ENCODE assay signal across 29 cellular contexts in genomic region chr14:99214701-99215100, GRCh38. TPM values are rescaled to one million over a fixed set of nuclear protein-coding genes. Genes with fewer than 3 reads are reported as not detected.
A peak's percentile ranks its signal among the peaks of the same experiment; 100 is the strongest.
DNase-seq lines count a peak whose midpoint lies in the region; ATAC-seq and TF ChIP-seq lines count a peak whose summit lies in the region.
"Had no signal": no experiment of that assay in that cellular context is flagged by ENCODE, and none has a peak within 500 bp of the region (broad histone marks: within the 10 kb centered on the region; RNA-seq: fewer than 3 reads in every experiment).

No MANE protein-coding gene starts in this region.

- no peaks in the 10 kb centered on the region for H3K9me3 Mint-ChIP-seq in activated T-cell treated with anti-CD3 and anti-CD28 coated beads, Interleukin-2, amount 50 U/mL, for 24 hours
- no peaks in the 10 kb centered on the region for H3K9me3 Mint-ChIP-seq in activated naive CD8-positive, alpha-beta T cell treated with anti-CD3 and anti-CD28 coated beads for 36 hours
- H3K9me3 Mint-ChIP-seq in naive thymus-derived CD8-positive, alpha-beta T cell: no peaks in the 10 kb centered on the region
- H3K9me3 Mint-ChIP-seq: dendritic cell treated with granulocyte-macrophage colony-stimulating factor and Interleukin-4, amounts not matched to agents 40 ng/mL and 50 ng/mL, for 4 days; nephron progenitor cell had no signal

- no peaks in the 10 kb centered on the region for H3K9me3 ChIP-seq in HEK293 (ENCODE audit: control insufficient read depth, insufficient read depth, low read depth, low read length)
- H3K9me3 ChIP-seq: BLaER1, ovary, vagina had no signal

- peak overlapping the region; percentile 55 for H3K4me3 Mint-ChIP-seq in activated T-cell treated with anti-CD3 and anti-CD28 coated beads, Interleukin-2, amount 50 U/mL, for 24 hours
- H3K4me3 Mint-ChIP-seq in activated naive CD8-positive, alpha-beta T cell treated with anti-CD3 and anti-CD28 coated beads for 36 hours: peak overlapping the region; percentile 74
- H3K4me3 Mint-ChIP-seq in naive thymus-derived CD8-positive, alpha-beta T cell: peak overlapping the region; percentile 67 to 98 (median 86)
- H3K4me3 Mint-ChIP-seq: dendritic cell treated with granulocyte-macrophage colony-stimulating factor and Interleukin-4, amounts not matched to agents 40 ng/mL and 50 ng/mL, for 4 days; nephron progenitor cell had no signal

- no peaks in the 10 kb centered on the region for H3K36me3 ChIP-seq in HEK293 (ENCODE audit: control insufficient read depth in 2 of 2, insufficient read depth in 1 of 2, low read length in 2 of 2)
- H3K36me3 ChIP-seq: cardiac muscle cell, ovary, vagina had no signal

- ATAC-seq in naive thymus-derived CD8-positive, alpha-beta T cell: peak; percentile 6 to 13
- ATAC-seq in HG02938 (IDR thresholded peaks at IDR 0.05; ENCODE audit: unreplicated experiment): no peak
- no peak for ATAC-seq in HG02884 (IDR thresholded peaks at IDR 0.05; ENCODE audit: unreplicated experiment)
- ATAC-seq: GM12878, Panc1 had no signal

- H3K4me1 ChIP-seq in HEK293 (ENCODE audit: control insufficient read depth, insufficient read depth, low read length): peaks cover 4% of the 10 kb centered on the region; the same call in 1 of the 2 replicates

- no peaks in the 10 kb centered on the region for H3K27me3 Mint-ChIP-seq in activated T-cell treated with anti-CD3 and anti-CD28 coated beads, Interleukin-2, amount 50 U/mL, for 24 hours
- H3K27me3 Mint-ChIP-seq in activated naive CD8-positive, alpha-beta T cell treated with anti-CD3 and anti-CD28 coated beads for 36 hours: no peaks in the 10 kb centered on the region
- H3K27me3 Mint-ChIP-seq in naive thymus-derived CD8-positive, alpha-beta T cell: no peaks in the 10 kb centered on the region
- H3K27me3 Mint-ChIP-seq: dendritic cell treated with granulocyte-macrophage colony-stimulating factor and Interleukin-4, amounts not matched to agents 40 ng/mL and 50 ng/mL, for 4 days had no signal

- CTCF ChIA-PET in HEK293 (lab: Yijun Ruan, JAX): no interaction called here

- no peak overlapping the region for H3K4me3 ChIP-seq in HEK293 (ENCODE audit: low read depth, low read length)
- H3K4me3 ChIP-seq: BLaER1, cardiac muscle cell, GM12878, ovary had no signal

- POLR2A ChIA-PET in HEK293 (lab: Yijun Ruan, JAX): no interaction called here
- POLR2A ChIA-PET in naive thymus-derived CD8-positive, alpha-beta T cell (lab: Charles Lee): interaction anchor here (0.5 to 76.3 kb wide), 9 partner anchors 4 to 290 kb away, joined by 3 to 2798 read pairs (median 6); partner anchors contain the start of gene BCL11B

- no peak overlapping the region; the same call in 1 of the 2 replicates for H3K27ac ChIP-seq in HEK293 (ENCODE audit: extremely low read depth, low read depth, low read length)
- H3K27ac ChIP-seq: BLaER1, cardiac muscle cell, HL-60, ovary, vagina had no signal

- peaks cover 94% of the 10 kb centered on the region for H3K4me1 Mint-ChIP-seq in activated T-cell treated with anti-CD3 and anti-CD28 coated beads, Interleukin-2, amount 50 U/mL, for 24 hours (ENCODE audit: low read depth)
- peaks cover 84% of the 10 kb centered on the region for H3K4me1 Mint-ChIP-seq in activated naive CD8-positive, alpha-beta T cell treated with anti-CD3 and anti-CD28 coated beads for 36 hours
- peaks cover 69 to 96% (median 93%) of the 10 kb centered on the region in 4 donors for H3K4me1 Mint-ChIP-seq in naive thymus-derived CD8-positive, alpha-beta T cell

- no peak for DNase-seq in activated T-cell treated with anti-CD3 and anti-CD28 coated beads, Interleukin-2, amount 50 U/mL, for 24 hours
- no peak for DNase-seq in activated T-cell treated with anti-CD3 and anti-CD28 coated beads for 4 hours
- no peak for DNase-seq in activated naive CD8-positive, alpha-beta T cell treated with anti-CD3 and anti-CD28 coated beads for 36 hours
- no peak for DNase-seq in naive thymus-derived CD8-positive, alpha-beta T cell
- no peak for DNase-seq in activated gamma-delta T cell (lab: John Stamatoyannopoulos, UW)
- DNase-seq: ACHN; activated CD4-positive, alpha-beta T cell treated with anti-CD3 and anti-CD28 coated beads for 48 hours; H7; islet precursor cell; Kasumi-1; NCI-H1694 treated with DMSO at 0.1 percent for 48 hours; NCI-H2171; NCI-H526; nephron progenitor cell; retina; SHP77 treated with DMSO at 0.1 percent for 48 hours; stimulated activated CD4-positive, alpha-beta T cell treated with anti-CD3 and anti-CD28 coated beads, Interleukin-2, amount 100 ng/mL, for 24 hours; SW 1271 had no signal

- TF ChIP-seq CTCF in HEK293 (tag by site-specific recombination; IDR thresholded peaks at IDR 0.05): no peak

- H3K36me3 Mint-ChIP-seq in activated T-cell treated with anti-CD3 and anti-CD28 coated beads, Interleukin-2, amount 50 U/mL, for 24 hours (ENCODE audit: low read depth): peaks cover 62% of the 10 kb centered on the region
- peaks cover 31% of the 10 kb centered on the region for H3K36me3 Mint-ChIP-seq in activated naive CD8-positive, alpha-beta T cell treated with anti-CD3 and anti-CD28 coated beads for 36 hours
- H3K36me3 Mint-ChIP-seq in naive thymus-derived CD8-positive, alpha-beta T cell: peaks cover 4 to 67% (median 9%) of the 10 kb centered on the region in 3 donors

- peak overlapping the region; percentile 95 for H3K27ac Mint-ChIP-seq in activated T-cell treated with anti-CD3 and anti-CD28 coated beads, Interleukin-2, amount 50 U/mL, for 24 hours
- peak overlapping the region; percentile 90 for H3K27ac Mint-ChIP-seq in activated naive CD8-positive, alpha-beta T cell treated with anti-CD3 and anti-CD28 coated beads for 36 hours
- peak overlapping the region; percentile 87 to 99 (median 96) for H3K27ac Mint-ChIP-seq in naive thymus-derived CD8-positive, alpha-beta T cell
- H3K27ac Mint-ChIP-seq: dendritic cell treated with granulocyte-macrophage colony-stimulating factor and Interleukin-4, amounts not matched to agents 40 ng/mL and 50 ng/mL, for 4 days; nephron progenitor cell had no signal

TF ChIP-seq in HEK293, 187 proteins besides CTCF, POLR2A, EP300 and RAD21:
- no peak for TF ChIP-seq ZNF133 (tag by site-specific recombination; IDR thresholded peaks at IDR 0.05)
- TF ChIP-seq REST (tag by site-specific recombination; IDR thresholded peaks at IDR 0.05): 0 out of 2 replicates have a peak, but pooled peaks have one; percentile 17
- no peak for TF ChIP-seq ZNF239 (tag by site-specific recombination; IDR thresholded peaks at IDR 0.05)
- TF ChIP-seq ZNF10 (tag by site-specific recombination; IDR thresholded peaks at IDR 0.05): no peak
- TF ChIP-seq SCRT2 (tag by site-specific recombination; IDR thresholded peaks at IDR 0.05): no peak

RNA-seq across cellular contexts. Expression of gene BCL11B, which starts 57.3 kb away (rescaled TPM):
- 10 to 100 TPM; 38.9 to 40.3 TPM for total RNA-seq in activated naive CD8-positive, alpha-beta T cell treated with anti-CD3 and anti-CD28 coated beads for 36 hours
- total RNA-seq in naive thymus-derived CD8-positive, alpha-beta T cell: 100 to 1,000 TPM; 206 to 209 TPM
- 10 to 100 TPM in 1 of 3 donors, 1 to 10 TPM in 2; 8.2 to 12.1 (median 9.5) TPM for polyA plus RNA-seq in naive thymus-derived CD8-positive, alpha-beta T cell

Comparison
In these comparisons a context has a peak if more than half of its experiments do, and no peak if none do; other contexts are left out.
1. ATAC-seq: peak in naive thymus-derived CD8-positive, alpha-beta T cell (2 of 2); none in HG02938 (single experiment) and HG02884 (single experiment).
2. RNA of gene BCL11B, which starts 57.3 kb away (total RNA-seq): 206 to 209 TPM in naive thymus-derived CD8-positive, alpha-beta T cell; 38.9 to 40.3 TPM in activated naive CD8-positive, alpha-beta T cell treated with anti-CD3 and anti-CD28 coated beads for 36 hours; every median in the first group is over 4 times any median in the second.
3. Peak in every context shown above with its lines, with median percentiles within 50 percentile points of each other: H3K27ac Mint-ChIP-seq and H3K4me3 Mint-ChIP-seq.